1 cellular context compared by ENCODE assay signal in genomic region chr16:89256651-89257254, GRCh38.
TF ChIP-seq lines count a peak whose summit lies in the region.

No MANE protein-coding gene starts in this region.

TF ChIP-seq in GM23338, 12 proteins besides CTCF, POLR2A, EP300 and RAD21 (continued from another document):
- TF ChIP-seq REST (IDR thresholded peaks at IDR 0.05; ENCODE audit: unreplicated experiment) (no peak), POLR2AphosphoS5 (IDR thresholded peaks at IDR 0.05; ENCODE audit: low read depth) (peak; percentile 59), EZH2phosphoT487 (IDR thresholded peaks at IDR 0.05; ENCODE audit: unreplicated experiment) (no peak), EZH2 (IDR thresholded peaks at IDR 0.05; ENCODE audit: low read depth, unreplicated experiment) (no peak), NANOG (IDR thresholded peaks at IDR 0.05; ENCODE audit: borderline replicate concordance) (no peak), ZNF114 (CRISPR knock-in tag; IDR thresholded peaks at IDR 0.05) (no peak), CREB1 (CRISPR knock-in tag; IDR thresholded peaks at IDR 0.05; ENCODE audit: low read depth) (peak; percentile 82), ETS1 (IDR thresholded peaks at IDR 0.05) (no peak)
